In genomic region chr3:130950124-130950523, GRCh38 we compare ENCODE assay signal across 16 cellular contexts. TPM values are rescaled to one million over a fixed set of nuclear protein-coding genes. Genes with fewer than 3 reads are reported as not detected.
A peak's percentile ranks its signal among the peaks of the same experiment; 100 is the strongest.
DNase-seq lines count a peak whose midpoint lies in the region; ATAC-seq, FAIRE-seq and TF ChIP-seq lines count a peak whose summit lies in the region.
"Had no signal": no experiment of that assay in that cellular context is flagged by ENCODE, and none has a peak within 500 bp of the region (broad histone marks: within the 10 kb centered on the region; RNA-seq: fewer than 3 reads in every experiment).

No MANE protein-coding gene starts in this region.

- no peak overlapping the region for H2BK15ac ChIP-seq in H9 (ENCODE audit: low read depth, low read length)

- no peak overlapping the region for H4K5ac ChIP-seq in H9 (ENCODE audit: insufficient read length, low read depth, low read length)

- DNase-seq in GM12878 (ENCODE audit: low read depth, low spot score) (no peak), H9 (no peak), NCI-H2196 (lab: John Stamatoyannopoulos, UW; ENCODE audit: unreplicated experiment) (no peak), progenitor cell of endocrine pancreas (ENCODE audit: low spot score, unreplicated experiment) (no peak)
- no peak for DNase-seq in CD4-positive, alpha-beta memory T cell
- DNase-seq: activated CD4-positive, alpha-beta T cell treated with anti-CD3 and anti-CD28 coated beads for 36 hours; CD8-positive, alpha-beta memory T cell; NCI-H146; occipital lobe; transverse colon had no signal

- peaks cover 66 to 67% of the 10 kb centered on the region in 2 donors for H3K36me3 Mint-ChIP-seq in CD4-positive, alpha-beta memory T cell
- H3K36me3 Mint-ChIP-seq in H9 (ENCODE audit: insufficient read depth in 1 of 3, low read depth in 3 of 3) (peaks cover 20 to 41% (median 26%) of the 10 kb centered on the region in 3 experiments; a peak in 6 of 7 replicates), progenitor cell of endocrine pancreas (ENCODE audit: insufficient read depth) (peaks cover 30% of the 10 kb centered on the region)

- no peak overlapping the region for H2BK5ac ChIP-seq in H9 (ENCODE audit: insufficient read length, low read length)

- H3K9me3 Mint-ChIP-seq in CD4-positive, alpha-beta memory T cell, result peaks cover 0 to 6% (median 0%) of the 10 kb centered on the region in 8 donors
- H3K9me3 Mint-ChIP-seq in H9 (no peaks in the 10 kb centered on the region), progenitor cell of endocrine pancreas (ENCODE audit: low read depth) (no peaks in the 10 kb centered on the region)
- H3K9me3 Mint-ChIP-seq: activated naive CD4-positive, alpha-beta T cell treated with anti-CD3 and anti-CD28 coated beads, Interleukin-2, amount 50 U/mL, for 24 hours had no signal

- TF ChIP-seq EP300 in GM12878 (IDR thresholded peaks at IDR 0.05; ENCODE audit: borderline replicate concordance in 1 of 2, control insufficient read depth in 1 of 2, low read depth in 2 of 2, low read length in 2 of 2), result no peak

- H3K79me1 ChIP-seq in H9 (ENCODE audit: insufficient read depth, low read depth, low read length, poor library complexity, severe bottlenecking), result no peaks in the 10 kb centered on the region

- no peak overlapping the region for H2BK120ac ChIP-seq in H9 (ENCODE audit: low read depth, low read length, poor library complexity, severe bottlenecking)

- H2AK5ac ChIP-seq in H9 (ENCODE audit: insufficient read length, low read length), result no peak overlapping the region

- no peak overlapping the region for H3K4me3 Mint-ChIP-seq in CD4-positive, alpha-beta memory T cell
- H3K4me3 Mint-ChIP-seq in H9 (no peak overlapping the region), progenitor cell of endocrine pancreas (ENCODE audit: low read depth) (no peak overlapping the region)
- H3K4me3 Mint-ChIP-seq: activated CD4-positive, alpha-beta T cell treated with anti-CD3 and anti-CD28 coated beads for 36 hours; activated naive CD4-positive, alpha-beta T cell treated with anti-CD3 and anti-CD28 coated beads, Interleukin-2, amount 50 U/mL, for 24 hours had no signal

- H3K27me3 Mint-ChIP-seq in CD4-positive, alpha-beta memory T cell, result no peaks in the 10 kb centered on the region
- H3K27me3 Mint-ChIP-seq in H9 (ENCODE audit: low read depth) (no peaks in the 10 kb centered on the region), progenitor cell of endocrine pancreas (no peaks in the 10 kb centered on the region)
- H3K27me3 Mint-ChIP-seq: activated CD4-positive, alpha-beta T cell treated with anti-CD3 and anti-CD28 coated beads for 36 hours; activated naive CD4-positive, alpha-beta T cell treated with anti-CD3 and anti-CD28 coated beads, Interleukin-2, amount 50 U/mL, for 24 hours; CD8-positive, alpha-beta memory T cell had no signal

- TF ChIP-seq RAD21 in GM12878 (IDR thresholded peaks at IDR 0.05; ENCODE audit: insufficient read depth, low read depth, low read length), result no peak

- 16% methylated on average over 2 of the region's 2 CpGs for WGBS in GM12878 (ENCODE audit: insufficient coverage, insufficient replicate concordance, low lambda C conversion rate, missing lambda C conversion rate)
- no CpG with 5 or more reads among the region's 2 CpGs for WGBS in H9 (ENCODE audit: extremely low coverage, insufficient read length, low lambda C conversion rate)

- ATAC-seq in GM19438 (IDR thresholded peaks at IDR 0.05; ENCODE audit: low read depth, unreplicated experiment), result peak; percentile 88
- ATAC-seq in HG03108 (IDR thresholded peaks at IDR 0.05; ENCODE audit: unreplicated experiment), result peak; percentile 58
- peak; percentile 76 for ATAC-seq in GM12878
- ATAC-seq: A549; activated CD4-positive, alpha-beta T cell treated with anti-CD3 and anti-CD28 coated beads for 36 hours had no signal

- no peak overlapping the region for H4K91ac ChIP-seq in H9 (ENCODE audit: insufficient read length, low read depth, low read length)

- no peaks in the 10 kb centered on the region for H4K20me1 ChIP-seq in GM12878 (ENCODE audit: control insufficient read depth, insufficient read depth)
- H4K20me1 ChIP-seq in H9 (ENCODE audit: control insufficient read depth, insufficient read depth, insufficient read length), result no peaks in the 10 kb centered on the region

- SMC1A ChIA-PET in GM12878 (lab: Charles Lee; ENCODE audit: uncharacterized antibody, unreplicated experiment), result interaction anchor here (1.1 to 3.7 kb wide), 6 partner anchors 14 to 251 kb away, joined by 3 to 16 read pairs (median 6); partner anchors contain the start of genes ATP2C1 and PIK3R4

- H2BK12ac ChIP-seq in H9 (ENCODE audit: insufficient read length, low read depth, low read length), result no peak overlapping the region

- in situ Hi-C loops in GM12878 (cut with MboI), result no loop called here

- H3K4me2 ChIP-seq in GM12878 (ENCODE audit: control insufficient read depth, insufficient read depth), result no peak overlapping the region
- H3K4me2 ChIP-seq in H9 (ENCODE audit: insufficient read depth, insufficient read length, low read length), result no peak overlapping the region
- H3K4me2 ChIP-seq: A549 had no signal

- H3K4me1 Mint-ChIP-seq in CD4-positive, alpha-beta memory T cell, result peaks cover 0 to 7% (median 4%) of the 10 kb centered on the region in 4 donors
- peaks cover 0 to 3% of the 10 kb centered on the region in 2 experiments; a peak in 1 of 4 replicates for H3K4me1 Mint-ChIP-seq in H9
- H3K4me1 Mint-ChIP-seq in progenitor cell of endocrine pancreas (ENCODE audit: low read depth), result peaks cover 4% of the 10 kb centered on the region
- H3K4me1 Mint-ChIP-seq: activated naive CD4-positive, alpha-beta T cell treated with anti-CD3 and anti-CD28 coated beads, Interleukin-2, amount 50 U/mL, for 24 hours had no signal

- H3K4me3 ChIP-seq in ACC112 (ENCODE audit: low read depth, low read length), result no peak overlapping the region
- no peak overlapping the region for H3K4me3 ChIP-seq in GM12878
- no peak overlapping the region for H3K4me3 ChIP-seq in CD4-positive, alpha-beta memory T cell (ENCODE audit: low read length in 2 of 2)
- H3K4me3 ChIP-seq: A549, transverse colon had no signal

- FAIRE-seq in GM12878 (lab: Jason Lieb, UNC), result no peak
- FAIRE-seq: A549, HTR-8/SVneo had no signal

- H3K56ac ChIP-seq in H9 (ENCODE audit: insufficient read length, low read depth, low read length), result no peak overlapping the region

- no TSS peak for BruUV-seq in GM12878 (replicated peaks; lab: Mats Ljungman, UMichigan)

- H3K27me3 ChIP-seq in ACC112 (ENCODE audit: insufficient read depth, low read length) (no peaks in the 10 kb centered on the region), GM12878 (replicated peaks in 1 of 2; ENCODE audit: control insufficient read depth in 2 of 2, insufficient read depth in 2 of 2, low read length in 1 of 2) (no peaks in the 10 kb centered on the region), H9 (ENCODE audit: insufficient read depth, low read length) (no peaks in the 10 kb centered on the region)
- H3K27me3 ChIP-seq in CD4-positive, alpha-beta memory T cell (ENCODE audit: insufficient read depth, low read length), result no peaks in the 10 kb centered on the region
- H3K27me3 ChIP-seq: transverse colon had no signal

- peaks cover 51% of the 10 kb centered on the region for H3K36me3 ChIP-seq in ACC112 (ENCODE audit: insufficient read depth, low read length)
- H3K36me3 ChIP-seq in GM12878 (ENCODE audit: control insufficient read depth in 2 of 2, insufficient read depth in 2 of 2, low read length in 1 of 2), result peaks cover 0 to 7% of the 10 kb centered on the region in 2 experiments
- no peaks in the 10 kb centered on the region for H3K36me3 ChIP-seq in CD4-positive, alpha-beta memory T cell (ENCODE audit: insufficient read depth, low read length)

- no peak overlapping the region for H3K23ac ChIP-seq in H9 (ENCODE audit: insufficient read length, low read depth, low read length)

- no peak overlapping the region for H2BK20ac ChIP-seq in H9 (ENCODE audit: low read depth, low read length, poor library complexity, severe bottlenecking)

- peak overlapping the region in 1 of 7 donors; percentile 31 for H3K27ac Mint-ChIP-seq in CD4-positive, alpha-beta memory T cell
- H3K27ac Mint-ChIP-seq in H9 (peak overlapping the region in 1 of 3 experiments; percentile 81; a peak in 3 of 7 replicates), progenitor cell of endocrine pancreas (no peak overlapping the region)
- H3K27ac Mint-ChIP-seq: activated CD4-positive, alpha-beta T cell treated with anti-CD3 and anti-CD28 coated beads for 36 hours; activated naive CD4-positive, alpha-beta T cell treated with anti-CD3 and anti-CD28 coated beads, Interleukin-2, amount 50 U/mL, for 24 hours had no signal

- POLR2A ChIA-PET in GM12878 (lab: Charles Lee), result interaction anchor here (0.6 kb wide), 1 partner anchor 1221 kb away, joined by 3 read pairs; no protein-coding TSS in a partner anchor
- POLR2A ChIA-PET in CD4-positive, alpha-beta memory T cell (lab: Charles Lee; ENCODE audit: partially characterized antibody), result no interaction called here

- no peak overlapping the region for H3K18ac ChIP-seq in H9 (ENCODE audit: insufficient read length, low read depth, low read length)

- no peak overlapping the region for H3T11ph ChIP-seq in H9 (ENCODE audit: low read length)

- CTCF ChIA-PET in GM12878 (lab: Yijun Ruan, JAX), result interaction anchor here (1.1 to 2.6 kb wide), 3 partner anchors 23 to 190 kb away, joined by 4 to 11 read pairs (median 5); partner anchors contain the start of gene ATP2C1
- CTCF ChIA-PET in CD4-positive, alpha-beta memory T cell (lab: Charles Lee; ENCODE audit: partially characterized antibody), result interaction anchor here (1.1 kb wide), 1 partner anchor 57 kb away, joined by 3 read pairs; the partner anchor contains the start of gene ATP2C1

- TF ChIP-seq POLR2A in GM12878 (IDR thresholded peaks at IDR 0.05; ENCODE audit: low read depth, low read length), result no peak

- no peak overlapping the region for H4K8ac ChIP-seq in H9 (replicated peaks; ENCODE audit: insufficient read length, low read depth, low read length)

- H3K4me1 ChIP-seq in ACC112 (ENCODE audit: control insufficient read depth, insufficient read depth, low read length, unreplicated experiment) (peaks cover 26% of the 10 kb centered on the region), GM12878 (ENCODE audit: control insufficient read depth, insufficient read depth, low read length) (no peaks in the 10 kb centered on the region), H9 (ENCODE audit: insufficient read depth, low read length) (no peaks in the 10 kb centered on the region)
- H3K4me1 ChIP-seq in CD4-positive, alpha-beta memory T cell (ENCODE audit: insufficient read depth, low read length), result no peaks in the 10 kb centered on the region
- H3K4me1 ChIP-seq: transverse colon had no signal

- peak overlapping the region; percentile 24 for H3K27ac ChIP-seq in ACC112 (ENCODE audit: low read depth, low read length)
- no peak overlapping the region for H3K27ac ChIP-seq in GM12878 (ENCODE audit: control insufficient read depth, insufficient read depth)
- H3K27ac ChIP-seq in CD4-positive, alpha-beta memory T cell (ENCODE audit: low read depth, low read length), result no peak overlapping the region
- H3K27ac ChIP-seq in H9 (ENCODE audit: insufficient read length, low read depth, low read length), result no peak overlapping the region
- H3K27ac ChIP-seq: A549, transverse colon had no signal

- no peak overlapping the region for H2AFZ ChIP-seq in ACC112 (ENCODE audit: low read length, unreplicated experiment)
- no peak overlapping the region for H2AFZ ChIP-seq in GM12878 (ENCODE audit: control insufficient read depth, low read depth, low read length)
- no peak overlapping the region for H2AFZ ChIP-seq in H9 (ENCODE audit: low read length)

- H3K79me2 ChIP-seq in ACC112 (ENCODE audit: control insufficient read depth, insufficient read depth, low read length, unreplicated experiment) (peaks cover 10% of the 10 kb centered on the region), GM12878 (ENCODE audit: control insufficient read depth, insufficient read depth, low read length) (no peaks in the 10 kb centered on the region), H9 (ENCODE audit: insufficient read depth, low read length) (no peaks in the 10 kb centered on the region)

- TF ChIP-seq CTCF in GM12878 (IDR thresholded peaks at IDR 0.05 in 2 of 3, conservative IDR thresholded peaks at IDR 0.05 in 1 of 3; ENCODE audit: control insufficient read depth in 2 of 3, extremely low read depth in 1 of 3, insufficient read depth in 1 of 3, low read depth in 3 of 3, low read length in 3 of 3) (no peak), H9 (conservative IDR thresholded peaks at IDR 0.05) (no peak), progenitor cell of endocrine pancreas (IDR thresholded peaks at IDR 0.05; ENCODE audit: unreplicated experiment) (no peak)

- RAD21 ChIA-PET in GM12878 (lab: Charles Lee; ENCODE audit: unreplicated experiment), result no interaction called here

- no peaks in the 10 kb centered on the region for H3K9me3 ChIP-seq in GM12878 (replicated peaks; ENCODE audit: control insufficient read depth, insufficient read depth, low read length)
- H3K9me3 ChIP-seq in CD4-positive, alpha-beta memory T cell (ENCODE audit: control insufficient read depth in 1 of 2, low read length in 2 of 2), result no peaks in the 10 kb centered on the region
- no peaks in the 10 kb centered on the region for H3K9me3 ChIP-seq in H9 (ENCODE audit: control insufficient read depth, low read depth, low read length)
- H3K9me3 ChIP-seq: A549, transverse colon had no signal

- H3K9ac ChIP-seq in GM12878 (ENCODE audit: control insufficient read depth, insufficient read depth, low read length), result no peak overlapping the region
- no peak overlapping the region for H3K9ac ChIP-seq in H9 (ENCODE audit: extremely low read depth, insufficient read length, low read length)

- H3K23me2 ChIP-seq in H9 (ENCODE audit: insufficient read length, low read depth, low read length, poor library complexity, severe bottlenecking), result no peaks in the 10 kb centered on the region

- no peak overlapping the region for H3K14ac ChIP-seq in H9 (ENCODE audit: insufficient read depth, low read length)

- no peak overlapping the region for H3K4ac ChIP-seq in H9 (ENCODE audit: low read depth, low read length)

- intact Hi-C loops in GM12878 (cut with micrococcal nuclease; ENCODE audit: unreplicated experiment), result loop anchor here (5.0 kb wide), 1 partner anchor 193 kb away; no protein-coding TSS in a partner anchor
- intact Hi-C loops in CD4-positive, alpha-beta memory T cell (cut with micrococcal nuclease), result no loop called here

RNA-seq across cellular contexts. Expression of gene ATP2C1, which starts 56.2 kb away (rescaled TPM):
- total RNA-seq in GM12878 (2013; cell fraction: nucleolus; rRNA removed), result 253 and 262 TPM in 2 replicates
- total RNA-seq in GM12878 (2014; rRNA removed) (43.9 and 52.9 TPM in 2 replicates), GM12878 (2014; rRNA removed; fragmentation: Illumina TruSeq; extraction: Trizol) (67.7 and 70.5 TPM in 2 replicates), GM12878 (2021) (60.2 and 62.2 TPM in 2 replicates), H9 (2021) (64.9 and 65.5 TPM in 2 replicates), progenitor cell of endocrine pancreas (82.7 and 83.5 TPM in 2 replicates)
- polyA plus RNA-seq in GM12878 (2011; ENCODE audit: low read depth), result 29.0 TPM
- polyA plus RNA-seq in GM12878 (2011; rRNA removed) (116 and 178 TPM in 2 replicates), GM12878 (2014; fragmentation: Illumina TruSeq; extraction: Trizol) (50.4 and 61.7 TPM in 2 replicates), GM12878 (2014; fragmentation: Nextera tagmentation; extraction: Ambion mirVana) (10 to 100 TPM; 20.6 to 21.0 TPM), GM12878 (2014; rRNA removed) (35.4 and 48.3 TPM in 2 replicates), GM12878 (2016; fragmentation: Nextera tagmentation; extraction: Ambion mirVana) (10 to 100 TPM; 59.8 to 64.6 TPM)
- polyA plus RNA-seq in GM12878 (2011; cell fraction: cytosol; rRNA removed), result 37.7 and 42.4 TPM in 2 replicates
- 147 and 162 TPM in 2 replicates for polyA plus RNA-seq in GM12878 (2011; cell fraction: nucleus; rRNA removed)
- polyA plus RNA-seq in GM12878 (2012), result 29.3 and 48.1 TPM in 2 replicates
- polyA minus RNA-seq in GM12878 (2011; rRNA and poly(A)+ RNA removed), result 108 and 157 TPM in 2 replicates
- 33.1 and 49.5 TPM in 2 replicates for polyA minus RNA-seq in GM12878 (2011; cell fraction: cytosol; rRNA and poly(A)+ RNA removed)
- 108 and 150 TPM in 2 replicates for polyA minus RNA-seq in GM12878 (2011; cell fraction: nucleus; rRNA and poly(A)+ RNA removed)
- 10 to 100 TPM; 56.3 to 57.3 TPM for total RNA-seq in CD4-positive, alpha-beta memory T cell
- 10 to 100 TPM; 12.0 to 12.7 TPM for polyA plus RNA-seq in CD4-positive, alpha-beta memory T cell
